ENCODE assay signal across 8 cellular contexts in genomic region chr18:36130039-36130831, GRCh38. TPM values are rescaled to one million over a fixed set of nuclear protein-coding genes. Genes with fewer than 3 reads are reported as not detected.
A peak's percentile ranks its signal among the peaks of the same experiment; 100 is the strongest.
DNase-seq lines count a peak whose midpoint lies in the region; ATAC-seq and TF ChIP-seq lines count a peak whose summit lies in the region.

No MANE protein-coding gene starts in this region.

- no peaks in the 10 kb centered on the region for H3K9me3 ChIP-seq in OCI-LY7 (ENCODE audit: low read length)
- no peaks in the 10 kb centered on the region for H3K9me3 ChIP-seq in endodermal cell (ENCODE audit: control insufficient read depth, low read length)

- peak overlapping the region; percentile 98 for H3K9ac ChIP-seq in endodermal cell (ENCODE audit: extremely low read depth, low read length, poor library complexity, severe bottlenecking)

- H3K4me2 ChIP-seq in OCI-LY7 (ENCODE audit: low read length): peak overlapping the region; percentile 99

- peak overlapping the region; percentile 95 for H3K4me3 Mint-ChIP-seq in endodermal cell
- H3K4me3 Mint-ChIP-seq in natural killer cell: peak overlapping the region; percentile 95

- H3K27me3 ChIP-seq in endodermal cell (ENCODE audit: control insufficient read depth, insufficient read depth, low read length, poor library complexity, severe bottlenecking): no peaks in the 10 kb centered on the region

- TSS peak; percentile 55 for BruUV-seq in OCI-LY7 (replicated peaks; lab: Mats Ljungman, UMichigan)

- POLR2A ChIA-PET in OCI-LY7 (lab: Charles Lee): interaction anchor here (0.6 kb wide), 1 partner anchor 56 kb away, joined by 3 read pairs; no protein-coding TSS in a partner anchor

- H3K4me1 ChIP-seq in OCI-LY7 (ENCODE audit: insufficient read depth, low read length, poor library complexity, severe bottlenecking) (peaks cover 21% of the 10 kb centered on the region), endodermal cell (ENCODE audit: control insufficient read depth, insufficient read depth, low read length) (no peaks in the 10 kb centered on the region)

- H3K27ac Mint-ChIP-seq in endodermal cell: peak overlapping the region; percentile 98
- H3K27ac Mint-ChIP-seq in natural killer cell: peak overlapping the region; percentile 96 to 97

- intact Hi-C loops in OCI-LY7 (cut with micrococcal nuclease; ENCODE audit: unreplicated experiment) (no loop called here), natural killer cell (cut with micrococcal nuclease) (loop anchor here (2.0 kb wide), 1 partner anchor 157 kb away; the partner anchor contains the start of gene RMP24)

- H3K4me3 ChIP-seq in OCI-LY7 (ENCODE audit: low read depth, low read length, poor library complexity, severe bottlenecking) (peak overlapping the region; percentile 97), endodermal cell (ENCODE audit: low read length) (peak overlapping the region; percentile 96)

- H3K36me3 Mint-ChIP-seq in endodermal cell (ENCODE audit: low read depth) (peaks cover 17% of the 10 kb centered on the region), natural killer cell (no peaks in the 10 kb centered on the region)

- 4 to 9% methylated on average over 21 to 30 of the region's 30 CpGs for WGBS in endodermal cell (ENCODE audit: insufficient coverage in 1 of 2, insufficient read length in 1 of 2), 2 experiments

- DNase-seq in NCI-H2171 treated with DMSO at 0.1 percent for 48 hours (lab: John Stamatoyannopoulos, UW): peak; percentile 20
- no peak for DNase-seq in NCI-H2171 (lab: John Stamatoyannopoulos, UW)
- no peak for DNase-seq in OCI-LY7 (ENCODE audit: low spot score)
- no peak for DNase-seq in endodermal cell
- DNase-seq in natural killer cell: no peak
- no peak for DNase-seq in GM19240 (ENCODE audit: insufficient read length, low spot score)
- DNase-seq in COR-L47 (lab: John Stamatoyannopoulos, UW): no peak

- peaks cover 19% of the 10 kb centered on the region for H3K36me3 ChIP-seq in OCI-LY7 (ENCODE audit: insufficient read depth, low read length)
- H3K36me3 ChIP-seq in endodermal cell (ENCODE audit: control insufficient read depth, insufficient read depth, low read length): peaks cover 23% of the 10 kb centered on the region

- CTCF ChIA-PET in OCI-LY7 (lab: Charles Lee; ENCODE audit: unreplicated experiment): no interaction called here

- TF ChIP-seq CTCF in OCI-LY7 (conservative IDR thresholded peaks at IDR 0.05; ENCODE audit: low read length): no peak
- no peak for TF ChIP-seq CTCF in endodermal cell (conservative IDR thresholded peaks at IDR 0.05)
- no peak for TF ChIP-seq CTCF in natural killer cell (IDR thresholded peaks at IDR 0.05)

- peaks cover 20% of the 10 kb centered on the region for H3K4me1 Mint-ChIP-seq in endodermal cell
- peaks cover 38 to 56% of the 10 kb centered on the region in 2 donors for H3K4me1 Mint-ChIP-seq in natural killer cell

- H4K20me1 ChIP-seq in OCI-LY7 (ENCODE audit: insufficient read depth, low read length): no peaks in the 10 kb centered on the region

- H2AFZ ChIP-seq in OCI-LY7 (ENCODE audit: low read length): peak overlapping the region; percentile 86

- no peaks in the 10 kb centered on the region for H3K27me3 Mint-ChIP-seq in endodermal cell (ENCODE audit: insufficient read depth)
- H3K27me3 Mint-ChIP-seq in natural killer cell (ENCODE audit: low read depth in 2 of 2): no peaks in the 10 kb centered on the region

- no peaks in the 10 kb centered on the region for H3K9me2 ChIP-seq in OCI-LY7 (ENCODE audit: insufficient read depth, low read length)

- peaks cover 60% of the 10 kb centered on the region for H3K79me2 ChIP-seq in OCI-LY7 (ENCODE audit: insufficient read depth, low read depth, low read length)

- ATAC-seq in HG02588 (IDR thresholded peaks at IDR 0.05; ENCODE audit: unreplicated experiment) (peak; percentile 17), natural killer cell (peak in 2 of 3 donors; percentile 5 to 9)

- H3K27ac ChIP-seq in OCI-LY7 (ENCODE audit: low read depth, low read length, poor library complexity, severe bottlenecking): peak overlapping the region; percentile 84
- no peak overlapping the region for H3K27ac ChIP-seq in endodermal cell (ENCODE audit: low read depth, low read length)

- no peaks in the 10 kb centered on the region for H3K9me3 Mint-ChIP-seq in endodermal cell
- no peaks in the 10 kb centered on the region for H3K9me3 Mint-ChIP-seq in natural killer cell

RNA-seq across cellular contexts. Expression of gene ELP2, which starts 0.5 kb away (rescaled TPM):
- 48.1 and 50.5 TPM in 2 replicates for total RNA-seq in OCI-LY7 (2014; rRNA removed; shearing (Covaris generic))
- total RNA-seq in OCI-LY7 (2022): 39.7 and 40.3 TPM in 2 replicates
- 100 to 1,000 TPM; 125 to 129 TPM for total RNA-seq in endodermal cell
- polyA plus RNA-seq in endodermal cell (2013, experiment 1 of 2): 94.2 TPM
- polyA plus RNA-seq in endodermal cell (2013, experiment 2 of 2): 79.5 TPM
- 100 to 1,000 TPM; 119 to 135 (median 129) TPM for total RNA-seq in natural killer cell

RNA-seq across cellular contexts. Expression of gene SLC39A6, which starts 1.1 kb away (rescaled TPM):
- total RNA-seq in OCI-LY7 (2014; rRNA removed; shearing (Covaris generic)): 14.7 and 18.1 TPM in 2 replicates
- total RNA-seq in OCI-LY7 (2022): 11.2 and 13.7 TPM in 2 replicates
- 10 to 100 TPM; 25.7 to 34.1 TPM for total RNA-seq in endodermal cell
- 108 TPM for polyA plus RNA-seq in endodermal cell (2013, experiment 1 of 2)
- 90.6 TPM for polyA plus RNA-seq in endodermal cell (2013, experiment 2 of 2)
- total RNA-seq in natural killer cell: 10 to 100 TPM; 15.2 to 18.8 (median 18.1) TPM

RNA-seq across cellular contexts. Expression of gene MOCOS, which starts 57.1 kb away (rescaled TPM):
- total RNA-seq in OCI-LY7 (2014; rRNA removed; shearing (Covaris generic)): not detected in 2 replicates
- total RNA-seq in OCI-LY7 (2022): not detected in 2 replicates
- 1 to 10 TPM in 1 of 2 donors, under 1 TPM in 1; 0.51 to 1.4 TPM for total RNA-seq in endodermal cell
- 0.36 TPM for polyA plus RNA-seq in endodermal cell (2013, experiment 1 of 2)
- polyA plus RNA-seq in endodermal cell (2013, experiment 2 of 2): 0.75 TPM
- total RNA-seq in natural killer cell: under 1 TPM; 0.10 to 0.24 (median 0.16) TPM
